In genomic region chr6:143721642-143722041, GRCh38 we compare ENCODE assay signal across 30 cellular contexts.
"Had no signal": no experiment of that assay in that cellular context is flagged by ENCODE, and none has a peak within 500 bp of the region (broad histone marks: within the 10 kb centered on the region; RNA-seq: fewer than 3 reads in every experiment).

No MANE protein-coding gene starts in this region.

- H3K4me3 Mint-ChIP-seq: activated B cell treated with CpG ODN at 0.5 μM for 24 hours; activated CD8-positive, alpha-beta memory T cell treated with anti-CD3 and anti-CD28 coated beads, Interleukin-2, amount 10 ng/mL, durations not matched to agents 7 days and 5 days; activated CD8-positive, alpha-beta T cell treated with anti-CD3 and anti-CD28 coated beads, Interleukin-2, amount 10 ng/mL, durations not matched to agents 7 days and 5 days; activated naive CD4-positive, alpha-beta T cell treated with anti-CD3 and anti-CD28 coated beads, Interleukin-2, amount 10 ng/mL, durations not matched to agents 7 days and 5 days; activated naive CD8-positive, alpha-beta T cell treated with anti-CD3 and anti-CD28 coated beads, Interleukin-2, amount 10 ng/mL, durations not matched to agents 7 days and 5 days; activated T-helper 1 cell treated with anti-CD3 and anti-CD28 coated beads, Interleukin-12 subunit alpha, Interleukin-12 subunit beta, Interleukin-2, Interleukin-4 antibody, amounts not matched to agents 30 ng/mL and 10 ng/mL and 1 ng/mL, durations not matched to agents 14 hours and 24 hours and 36 hours; nephron; stimulated activated naive CD8-positive, alpha-beta T cell treated with anti-CD3 and anti-CD28 coated beads, Interleukin-15, Interleukin-2, amounts not matched to agents 100 ng/mL and 50 ng/mL, for 24 hours; T-helper 17 cell had no signal

- H3K27ac Mint-ChIP-seq: activated B cell treated with CpG ODN at 0.5 μM for 24 hours; activated CD8-positive, alpha-beta memory T cell treated with anti-CD3 and anti-CD28 coated beads, Interleukin-2, amount 10 ng/mL, durations not matched to agents 7 days and 5 days; activated CD8-positive, alpha-beta T cell treated with anti-CD3 and anti-CD28 coated beads, Interleukin-2, amount 10 ng/mL, durations not matched to agents 7 days and 5 days; activated naive CD4-positive, alpha-beta T cell treated with anti-CD3 and anti-CD28 coated beads, Interleukin-2, amount 10 ng/mL, durations not matched to agents 7 days and 5 days; activated naive CD8-positive, alpha-beta T cell treated with anti-CD3 and anti-CD28 coated beads, Interleukin-2, amount 10 ng/mL, durations not matched to agents 7 days and 5 days; activated T-helper 1 cell treated with anti-CD3 and anti-CD28 coated beads, Interleukin-12 subunit alpha, Interleukin-12 subunit beta, Interleukin-2, Interleukin-4 antibody, amounts not matched to agents 30 ng/mL and 10 ng/mL and 1 ng/mL, durations not matched to agents 14 hours and 24 hours and 36 hours; nephron; progenitor cell of endocrine pancreas; stimulated activated naive CD8-positive, alpha-beta T cell treated with anti-CD3 and anti-CD28 coated beads, Interleukin-15, Interleukin-2, amounts not matched to agents 100 ng/mL and 50 ng/mL, for 24 hours; T-helper 17 cell had no signal

- ATAC-seq: activated CD8-positive, alpha-beta memory T cell treated with anti-CD3 and anti-CD28 coated beads, Interleukin-2, amount 10 ng/mL, durations not matched to agents 7 days and 5 days; activated CD8-positive, alpha-beta T cell treated with anti-CD3 and anti-CD28 coated beads, Interleukin-2, amount 10 ng/mL, durations not matched to agents 7 days and 5 days; gastrocnemius medialis; sciatic nerve; T-helper 17 cell had no signal

- H3K27me3 Mint-ChIP-seq: activated B cell treated with CpG ODN at 0.5 μM for 24 hours; activated CD8-positive, alpha-beta memory T cell treated with anti-CD3 and anti-CD28 coated beads, Interleukin-2, amount 10 ng/mL, durations not matched to agents 7 days and 5 days; activated naive CD4-positive, alpha-beta T cell treated with anti-CD3 and anti-CD28 coated beads, Interleukin-2, amount 10 ng/mL, durations not matched to agents 7 days and 5 days; activated naive CD8-positive, alpha-beta T cell treated with anti-CD3 and anti-CD28 coated beads, Interleukin-2, amount 10 ng/mL, durations not matched to agents 7 days and 5 days; progenitor cell of endocrine pancreas; stimulated activated naive CD8-positive, alpha-beta T cell treated with anti-CD3 and anti-CD28 coated beads, Interleukin-15, Interleukin-2, amounts not matched to agents 100 ng/mL and 50 ng/mL, for 24 hours; T-helper 17 cell had no signal

- H3K4me3 ChIP-seq: breast epithelium, gastrocnemius medialis, left ventricle myocardium inferior, lung, ovary, skin epidermis had no signal

- H3K27ac ChIP-seq: breast epithelium, epithelial cell of prostate, gastrocnemius medialis, left ventricle myocardium inferior, ovary, skin epidermis had no signal

- H3K27me3 ChIP-seq: breast epithelium, gastrocnemius medialis, ovary had no signal

- DNase-seq: activated B cell treated with CpG ODN at 0.5 μM for 24 hours; activated CD4-positive, alpha-beta T cell treated with anti-CD3 and anti-CD28 coated beads, Interleukin-2, amount 50 U/mL, for 1 hour; activated CD8-positive, alpha-beta memory T cell treated with anti-CD3 and anti-CD28 coated beads, Interleukin-2, amount 10 ng/mL, durations not matched to agents 7 days and 5 days; activated CD8-positive, alpha-beta T cell treated with anti-CD3 and anti-CD28 coated beads, Interleukin-2, amount 10 ng/mL, durations not matched to agents 7 days and 5 days; activated gamma-delta T cell; activated naive CD4-positive, alpha-beta T cell treated with anti-CD3 and anti-CD28 coated beads, Interleukin-2, amount 10 ng/mL, durations not matched to agents 7 days and 5 days; activated naive CD8-positive, alpha-beta T cell treated with anti-CD3 and anti-CD28 coated beads, Interleukin-2, amount 10 ng/mL, durations not matched to agents 7 days and 5 days; activated T-cell treated with anti-CD3 and anti-CD28 coated beads for 4 hours; central memory CD4-positive, alpha-beta T cell; dermis blood vessel endothelial cell; effector CD4-positive, alpha-beta T cell; gastrocnemius medialis; glutamatergic neuron; left ventricle myocardium inferior; mesendoderm; ovary; retina; stimulated activated CD4-positive, alpha-beta T cell treated with anti-CD3 and anti-CD28 coated beads, Interleukin-12 subunit alpha, Interleukin-12 subunit beta, amount 100 ng/mL, for 4 hours; stimulated activated CD4-positive, alpha-beta T cell treated with anti-CD3 and anti-CD28 coated beads, Interleukin-4, amount 100 ng/mL, for 1 hour; T-helper 17 cell; T1000 had no signal

- H3K9me3 ChIP-seq: breast epithelium, gastrocnemius medialis, left ventricle myocardium inferior, ovary had no signal

- H3K4me1 ChIP-seq: breast epithelium had no signal

- H3K36me3 ChIP-seq: breast epithelium, gastrocnemius medialis, ovary had no signal

- H3K4me1 Mint-ChIP-seq: activated CD8-positive, alpha-beta memory T cell treated with anti-CD3 and anti-CD28 coated beads, Interleukin-2, amount 10 ng/mL, durations not matched to agents 7 days and 5 days; activated naive CD4-positive, alpha-beta T cell treated with anti-CD3 and anti-CD28 coated beads, Interleukin-2, amount 10 ng/mL, durations not matched to agents 7 days and 5 days; nephron had no signal
